ENCODE assay signal across 21 cellular contexts in genomic region chr1:31614538-31615005, GRCh38. TPM values are rescaled to one million over a fixed set of nuclear protein-coding genes. Genes with fewer than 3 reads are reported as not detected.
A peak's percentile ranks its signal among the peaks of the same experiment; 100 is the strongest.
DNase-seq lines count a peak whose midpoint lies in the region; ATAC-seq and TF ChIP-seq lines count a peak whose summit lies in the region.
"Had no signal": no experiment of that assay in that cellular context is flagged by ENCODE, and none has a peak within 500 bp of the region (broad histone marks: within the 10 kb centered on the region; RNA-seq: fewer than 3 reads in every experiment).

No MANE protein-coding gene starts in this region.

- no peak for ATAC-seq in GM18909 (IDR thresholded peaks at IDR 0.05; ENCODE audit: poor library complexity, unreplicated experiment)
- ATAC-seq: GM12878, K562 had no signal

- no TSS peak for BruUV-seq in mammary epithelial cell (replicated peaks; lab: Mats Ljungman, UMichigan)

- no peak overlapping the region for H3K4me2 ChIP-seq in mammary epithelial cell (ENCODE audit: insufficient read depth, low read depth, low read length)

- no peak for TF ChIP-seq POLR2A in breast epithelium (IDR thresholded peaks at IDR 0.05)

- H3K4me3 ChIP-seq in breast epithelium (no peak overlapping the region), mammary epithelial cell (replicated peaks in 1 of 3; ENCODE audit: insufficient read depth in 1 of 3, low read depth in 2 of 3, low read length in 3 of 3) (no peak overlapping the region), left ventricle myocardium inferior (no peak overlapping the region)
- H3K4me3 ChIP-seq: GM12878, K562 had no signal

- DNase-seq in breast epithelium (ENCODE audit: low spot score in 2 of 2) = peak; percentile 23 to 42
- DNase-seq in mammary epithelial cell = no peak
- peak; percentile 58 for DNase-seq in islet precursor cell
- peak; percentile 13 for DNase-seq in retina
- no peak for DNase-seq in left ventricle myocardium inferior
- no peak for DNase-seq in activated T-cell treated with anti-CD3 and anti-CD28 coated beads, Interleukin-2, amount 50 U/mL, for 1 hour
- no peak for DNase-seq in activated effector memory CD4-positive, alpha-beta T cell treated with Interleukin-2 at 50 U/mL for 16 hours
- DNase-seq: C1 segment of cervical spinal cord, DND-41, GDM1, GOT3, MV-4-11, NCI-H1436, NCI-H2029 treated with DMSO at 0.1 percent for 48 hours, NCI-H226, NCI-H524 treated with DMSO at 0.1 percent for 48 hours, SHP77 had no signal

- H3K79me2 ChIP-seq in mammary epithelial cell (ENCODE audit: insufficient read depth, low read length) = no peaks in the 10 kb centered on the region

- H3K9me3 ChIP-seq in breast epithelium (no peaks in the 10 kb centered on the region), mammary epithelial cell (replicated peaks; ENCODE audit: insufficient read depth, low read length) (no peaks in the 10 kb centered on the region), left ventricle myocardium inferior (replicated peaks) (no peaks in the 10 kb centered on the region)

- H3K27me3 ChIP-seq in breast epithelium (peaks cover 0 to 19% of the 10 kb centered on the region in 2 donors), mammary epithelial cell (ENCODE audit: insufficient read depth, low read length) (no peaks in the 10 kb centered on the region), left ventricle myocardium inferior (ENCODE audit: low read depth) (peaks cover 12% of the 10 kb centered on the region)

- H3K27ac ChIP-seq in breast epithelium = no peak overlapping the region
- no peak overlapping the region for H3K27ac ChIP-seq in mammary epithelial cell (ENCODE audit: insufficient read depth, low read depth, low read length)
- H3K27ac ChIP-seq in left ventricle myocardium inferior (replicated peaks) = no peak overlapping the region

- TF ChIP-seq CTCF in breast epithelium (IDR thresholded peaks at IDR 0.05) = no peak
- no peak for TF ChIP-seq CTCF in mammary epithelial cell (conservative IDR thresholded peaks at IDR 0.05 in 1 of 2, IDR thresholded peaks at IDR 0.05 in 1 of 2; ENCODE audit: extremely low read depth in 1 of 2, insufficient read depth in 1 of 2, low read depth in 1 of 2, low read length in 2 of 2)
- no peak for TF ChIP-seq CTCF in left ventricle myocardium inferior (IDR thresholded peaks at IDR 0.05; ENCODE audit: borderline replicate concordance)

- WGBS in mammary epithelial cell (ENCODE audit: low coverage, missing lambda C conversion rate) = 54% methylated on average over 4 of the region's 6 CpGs

- H3K36me3 ChIP-seq in breast epithelium = no peaks in the 10 kb centered on the region
- H3K36me3 ChIP-seq in mammary epithelial cell (ENCODE audit: insufficient read depth, low read length) = no peaks in the 10 kb centered on the region
- no peaks in the 10 kb centered on the region for H3K36me3 ChIP-seq in left ventricle myocardium inferior

- H4K20me1 ChIP-seq in mammary epithelial cell (ENCODE audit: insufficient read depth, low read length) = no peaks in the 10 kb centered on the region

- CTCF ChIA-PET in mammary epithelial cell (lab: Charles Lee; ENCODE audit: low non-redundant PET) = no interaction called here

- peaks cover 0 to 9% of the 10 kb centered on the region in 2 donors for H3K4me1 ChIP-seq in breast epithelium
- H3K4me1 ChIP-seq in mammary epithelial cell (ENCODE audit: insufficient read depth, low read length) = peaks cover 7% of the 10 kb centered on the region
- peaks cover 34% of the 10 kb centered on the region for H3K4me1 ChIP-seq in left ventricle myocardium inferior

- no peak overlapping the region for H2AFZ ChIP-seq in mammary epithelial cell (ENCODE audit: low read depth, low read length)

- in situ Hi-C loops in mammary epithelial cell (cut with MboI; ENCODE audit: low sequenced_read_pairs in 2 of 2) = no loop called here

- dilution Hi-C loops in mammary epithelial cell (cut with HindIII; ENCODE audit: low sequenced_read_pairs) = no loop called here

- intact Hi-C loops in breast epithelium (cut with DNase I; ENCODE audit: low total_unique reads) = no loop called here
- intact Hi-C loops in mammary epithelial cell (cut with micrococcal nuclease) = no loop called here
- intact Hi-C loops in left ventricle myocardium inferior (cut with micrococcal nuclease) = no loop called here

- no peak overlapping the region for H3K9ac ChIP-seq in mammary epithelial cell (ENCODE audit: insufficient read depth, low read length)

RNA-seq across cellular contexts. Expression of gene HCRTR1, which starts 2.9 kb away (rescaled TPM):
- not detected for total RNA-seq in breast epithelium
- total RNA-seq in mammary epithelial cell = not detected
- polyA plus RNA-seq in mammary epithelial cell = not detected
- not detected for polyA minus RNA-seq in mammary epithelial cell
- 0.44 TPM for total RNA-seq in left ventricle myocardium inferior
- total RNA-seq: A172, GM12878, K562 had no signal
- polyA plus RNA-seq: GM12878, K562 had no signal

RNA-seq across cellular contexts. Expression of gene PEF1, which starts 30.1 kb away (rescaled TPM):
- 10 to 100 TPM; 67.8 to 84.9 (median 70.1) TPM for total RNA-seq in breast epithelium
- total RNA-seq in mammary epithelial cell = 10 to 100 TPM; 58.6 to 78.0 TPM
- 106 TPM for polyA plus RNA-seq in mammary epithelial cell
- 81.6 TPM for polyA minus RNA-seq in mammary epithelial cell
- total RNA-seq in left ventricle myocardium inferior = 36.4 TPM

RNA-seq across cellular contexts. Expression of gene TINAGL1, which starts 38.3 kb away (rescaled TPM):
- total RNA-seq in breast epithelium (100 to 1,000 TPM in 2 of 3 donors, 10 to 100 TPM in 1; 85.9 to 187 (median 144) TPM), mammary epithelial cell (100 to 1,000 TPM; 433 to 840 TPM), left ventricle myocardium inferior (223 TPM)
- 578 TPM for polyA plus RNA-seq in mammary epithelial cell
- 360 TPM for polyA minus RNA-seq in mammary epithelial cell

Comparison
In these comparisons a context has a peak if more than half of its experiments do, and no peak if none do; other contexts are left out.
1. DNase-seq: peak in breast epithelium (2 of 2), islet precursor cell (single experiment) and retina (single experiment); none in mammary epithelial cell (single experiment), left ventricle myocardium inferior (single experiment), activated T-cell treated with anti-CD3 and anti-CD28 coated beads, Interleukin-2, amount 50 U/mL, for 1 hour (single experiment) and activated effector memory CD4-positive, alpha-beta T cell treated with Interleukin-2 at 50 U/mL for 16 hours (single experiment).